ENCODE assay signal across 10 cellular contexts in the genomic region with DNA sequence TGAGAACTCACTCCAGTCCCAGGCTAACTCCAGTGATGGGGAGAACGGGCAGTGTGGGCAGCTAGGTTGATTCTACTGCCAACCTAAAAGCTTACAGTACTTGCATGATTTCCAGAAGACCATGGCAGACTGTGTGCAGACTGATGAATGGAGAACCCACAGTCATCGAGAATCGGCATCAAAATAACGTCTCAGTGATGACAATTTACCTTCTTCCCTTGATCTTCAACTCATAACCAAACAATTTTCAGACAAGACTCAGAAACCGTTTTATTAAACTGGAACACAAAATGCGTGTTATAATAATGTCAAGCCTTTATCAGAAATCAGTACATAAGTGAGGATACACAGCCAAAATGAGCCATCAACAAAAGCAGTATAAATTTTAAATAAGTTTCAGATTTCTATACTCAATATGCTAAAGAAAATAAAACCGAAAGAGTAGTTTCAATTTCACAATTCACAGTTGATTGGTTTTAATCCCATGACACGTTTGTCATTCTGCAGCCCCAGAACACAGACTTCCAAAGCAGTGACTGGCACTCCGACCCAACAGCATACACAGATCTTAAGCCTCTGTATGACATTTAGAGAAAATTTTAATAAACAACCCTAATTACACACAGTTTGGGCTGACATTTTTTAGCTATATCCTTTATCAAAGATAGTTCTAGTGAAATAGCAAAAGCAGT. TPM values are rescaled to one million over a fixed set of nuclear protein-coding genes. Genes with fewer than 3 reads are reported as not detected.
A peak's percentile ranks its signal among the peaks of the same experiment; 100 is the strongest.
DNase-seq lines count a peak whose midpoint lies in the region; ATAC-seq, FAIRE-seq and TF ChIP-seq lines count a peak whose summit lies in the region.
"Had no signal": no experiment of that assay in that cellular context is flagged by ENCODE, and none has a peak within 500 bp of the region (broad histone marks: within the 10 kb centered on the region; RNA-seq: fewer than 3 reads in every experiment).

No MANE protein-coding gene starts in this region.

- peaks cover 40% of the 10 kb centered on the region for H3K4me1 Mint-ChIP-seq in activated CD8-positive, alpha-beta T cell treated with anti-CD3 and anti-CD28 coated beads for 36 hours (ENCODE audit: low read depth)

- FAIRE-seq in RCC 7860 (lab: Jason Lieb, UNC): no peak

- no peaks in the 10 kb centered on the region for H3K36me3 Mint-ChIP-seq in activated CD8-positive, alpha-beta T cell treated with anti-CD3 and anti-CD28 coated beads for 36 hours (ENCODE audit: low read depth)

- H3K27me3 Mint-ChIP-seq in activated CD8-positive, alpha-beta T cell treated with anti-CD3 and anti-CD28 coated beads for 36 hours: peaks cover 4% of the 10 kb centered on the region

- no peak overlapping the region for H3K27ac Mint-ChIP-seq in activated CD8-positive, alpha-beta T cell treated with anti-CD3 and anti-CD28 coated beads for 36 hours

- ATAC-seq in GM19438 (IDR thresholded peaks at IDR 0.05; ENCODE audit: low read depth, unreplicated experiment) (peak; percentile 65), HG03066 (IDR thresholded peaks at IDR 0.05; ENCODE audit: low read depth, unreplicated experiment) (peak; percentile 70)
- ATAC-seq in activated CD8-positive, alpha-beta T cell treated with anti-CD3 and anti-CD28 coated beads for 36 hours: peak; percentile 13

- H3K4me3 Mint-ChIP-seq in activated CD8-positive, alpha-beta T cell treated with anti-CD3 and anti-CD28 coated beads for 36 hours: peak overlapping the region; percentile 15

- H3K9me3 Mint-ChIP-seq in activated CD8-positive, alpha-beta T cell treated with anti-CD3 and anti-CD28 coated beads for 36 hours: no peaks in the 10 kb centered on the region

- DNase-seq in GM12864 (ENCODE audit: low read depth) (no peak), UCSD-AML1 (lab: John Stamatoyannopoulos, UW; ENCODE audit: unreplicated experiment) (no peak), RCC 7860 (ENCODE audit: low spot score) (no peak), NCI-H2029 treated with DMSO at 0.1 percent for 48 hours (lab: John Stamatoyannopoulos, UW) (no peak), HuH-7 (ENCODE audit: low spot score) (no peak)
- DNase-seq in activated CD8-positive, alpha-beta T cell treated with anti-CD3 and anti-CD28 coated beads for 36 hours: no peak
- DNase-seq: cerebellar nuclear complex, NCI-H1092 had no signal

- H3K4me3 ChIP-seq in GM12864 (ENCODE audit: low read depth, low read length): peak overlapping the region; percentile 27; the same call in 1 of the 2 replicates

- CTCF ChIA-PET in activated CD8-positive, alpha-beta T cell treated with anti-CD3 and anti-CD28 coated beads for 36 hours (lab: Charles Lee): interaction anchor here (0.7 to 2.5 kb wide), 6 partner anchors 19 to 304 kb away, joined by 3 to 38 read pairs (median 9); no protein-coding TSS in a partner anchor

- intact Hi-C loops in activated CD8-positive, alpha-beta T cell treated with anti-CD3 and anti-CD28 coated beads for 36 hours (cut with micrococcal nuclease): loop anchor here (10.0 kb wide), 1 partner anchor 548 kb away; the partner anchor contains the start of gene ACTL6A

- POLR2A ChIA-PET in activated CD8-positive, alpha-beta T cell treated with anti-CD3 and anti-CD28 coated beads for 36 hours (lab: Charles Lee): interaction anchor here (1.2 kb wide), 1 partner anchor 305 kb away, joined by 4 read pairs; no protein-coding TSS in a partner anchor

- no peak for TF ChIP-seq CTCF in GM12864 (IDR thresholded peaks at IDR 0.05; ENCODE audit: low read depth, low read length, missing control alignments)
- TF ChIP-seq CTCF in activated CD8-positive, alpha-beta T cell treated with anti-CD3 and anti-CD28 coated beads for 36 hours (IDR thresholded peaks at IDR 0.05): no peak

RNA-seq across cellular contexts. Expression of gene ZMAT3, which starts 54.5 kb away (rescaled TPM):
- total RNA-seq in activated CD8-positive, alpha-beta T cell treated with anti-CD3 and anti-CD28 coated beads for 36 hours: 10 to 100 TPM; 14.6 to 15.9 TPM

Comparison
In these comparisons a context has a peak if more than half of its experiments do, and no peak if none do; other contexts are left out.
1. ATAC-seq: peak in every context shown above with its lines; median percentile 70 in HG03066; 65 in GM19438; 13 in activated CD8-positive, alpha-beta T cell treated with anti-CD3 and anti-CD28 coated beads for 36 hours.